In genomic region chr15:34334676-34335075, GRCh38 we compare ENCODE assay signal across 13 cellular contexts. TPM values are rescaled to one million over a fixed set of nuclear protein-coding genes. Genes with fewer than 3 reads are reported as not detected.
A peak's percentile ranks its signal among the peaks of the same experiment; 100 is the strongest.
DNase-seq lines count a peak whose midpoint lies in the region; ATAC-seq and TF ChIP-seq lines count a peak whose summit lies in the region.
"Had no signal": no experiment of that assay in that cellular context is flagged by ENCODE, and none has a peak within 500 bp of the region (broad histone marks: within the 10 kb centered on the region; RNA-seq: fewer than 3 reads in every experiment).

No MANE protein-coding gene starts in this region.

- peaks cover under 1% of the 10 kb centered on the region for H3K36me3 Mint-ChIP-seq in nephron progenitor cell (ENCODE audit: low read depth)

- DNase-seq in AG09309 (ENCODE audit: low read depth) (no peak), adipocyte (ENCODE audit: low read depth) (no peak), nephron progenitor cell (no peak)
- DNase-seq: DMS79 treated with DMSO at 0.1 percent for 48 hours, sigmoid colon had no signal

- no peaks in the 10 kb centered on the region for H3K27me3 ChIP-seq in adipocyte (replicated peaks; ENCODE audit: control insufficient read depth, insufficient read depth, low read length)
- no peaks in the 10 kb centered on the region for H3K27me3 ChIP-seq in mononuclear cell (ENCODE audit: insufficient read depth, low read length)
- H3K27me3 ChIP-seq: sigmoid colon had no signal

- H3K4me3 ChIP-seq in AG09309 (ENCODE audit: control insufficient read depth, low read depth, low read length) (peak overlapping the region; percentile 2; the same call in 1 of the 2 replicates), GM08714 (ENCODE audit: low read length) (peak overlapping the region; percentile 26; the same call in 1 of the 2 replicates), adipocyte (ENCODE audit: low read length) (peak overlapping the region; percentile 50), mononuclear cell (ENCODE audit: low read length) (peak overlapping the region; percentile 92)
- H3K4me3 ChIP-seq: sigmoid colon, SK-N-MC had no signal

- H3K9ac ChIP-seq in adipocyte (ENCODE audit: low read length) = peak overlapping the region; percentile 29

- peaks cover 5% of the 10 kb centered on the region for H3K36me3 ChIP-seq in adipocyte (ENCODE audit: control insufficient read depth, insufficient read depth, low read length, severe bottlenecking)

- H3K4me1 Mint-ChIP-seq in nephron progenitor cell = peaks cover 53% of the 10 kb centered on the region

- H3K4me1 ChIP-seq in adipocyte (ENCODE audit: control insufficient read depth, insufficient read depth, low read length) (peaks cover 33% of the 10 kb centered on the region), mononuclear cell (ENCODE audit: insufficient read depth, low read length) (peaks cover 60% of the 10 kb centered on the region)

- H3K27me3 Mint-ChIP-seq in nephron progenitor cell (ENCODE audit: low read depth, poor library complexity) = peaks cover 14% of the 10 kb centered on the region

- H3K9me3 ChIP-seq in adipocyte (ENCODE audit: control insufficient read depth, low read length) (no peaks in the 10 kb centered on the region), mononuclear cell (ENCODE audit: low read depth, low read length) (no peaks in the 10 kb centered on the region)
- H3K9me3 ChIP-seq: sigmoid colon had no signal

- ATAC-seq in GM21723 (IDR thresholded peaks at IDR 0.05; ENCODE audit: unreplicated experiment) (no peak), GM19035 (IDR thresholded peaks at IDR 0.05; ENCODE audit: unreplicated experiment) (no peak), HG02610 (IDR thresholded peaks at IDR 0.05; ENCODE audit: unreplicated experiment) (no peak)

- TF ChIP-seq CTCF in AG09309 (IDR thresholded peaks at IDR 0.05; ENCODE audit: control insufficient read depth, insufficient read depth, low read depth, low read length, missing control alignments) (no peak), nephron progenitor cell (IDR thresholded peaks at IDR 0.05) (no peak)

- no peak overlapping the region for H3K4me3 Mint-ChIP-seq in nephron progenitor cell

- no peaks in the 10 kb centered on the region for H3K9me3 Mint-ChIP-seq in nephron progenitor cell

- H3K27ac Mint-ChIP-seq in nephron progenitor cell = no peak overlapping the region

RNA-seq across cellular contexts. Expression of gene SLC12A6, which starts 2.9 kb away (rescaled TPM):
- total RNA-seq in mononuclear cell = 87.5 TPM

RNA-seq across cellular contexts. Expression of gene NOP10, which starts 8.3 kb away (rescaled TPM):
- 112 TPM for total RNA-seq in mononuclear cell

RNA-seq across cellular contexts. Expression of gene NUTM1, which starts 8.4 kb away (rescaled TPM):
- not detected for total RNA-seq in mononuclear cell
- total RNA-seq: HT1080, kidney epithelial cell, sigmoid colon had no signal

RNA-seq across cellular contexts. Expression of gene LPCAT4, which starts 32.3 kb away (rescaled TPM):
- total RNA-seq in mononuclear cell = 9.2 TPM

Comparison
In these comparisons a context has a peak if more than half of its experiments do, and no peak if none do; other contexts are left out.
1. H3K4me3 ChIP-seq: peak in every context shown above with its lines; median percentile 92 in mononuclear cell; 50 in adipocyte; 26 in GM08714; 2 in AG09309.